14 cellular contexts compared by ENCODE assay signal in genomic region chr3:149548729-149549065, GRCh38.
A peak's percentile ranks its signal among the peaks of the same experiment; 100 is the strongest.
DNase-seq lines count a peak whose midpoint lies in the region; ATAC-seq, FAIRE-seq and TF ChIP-seq lines count a peak whose summit lies in the region.
"Had no signal": no experiment of that assay in that cellular context is flagged by ENCODE, and none has a peak within 500 bp of the region (broad histone marks: within the 10 kb centered on the region; RNA-seq: fewer than 3 reads in every experiment).

No MANE protein-coding gene starts in this region.

- no peak for TF ChIP-seq EP300 in stomach (IDR thresholded peaks at IDR 0.05)

- H3K27ac ChIP-seq in IMR-90 (ENCODE audit: insufficient read depth, low read length) (peak overlapping the region; percentile 77; the same call in 1 of the 2 replicates), colonic mucosa (peak overlapping the region; percentile 48), mesenchymal stem cell (ENCODE audit: low read length, poor library complexity, severe bottlenecking) (peak overlapping the region; percentile 84), stomach (peak overlapping the region in 4 of 5 donors; percentile 69 to 87 (median 79))

- in situ Hi-C loops in IMR-90 (cut with MboI; ENCODE audit: low sequenced_read_pairs): no loop called here

- 0 out of 2 replicates have a peak overlapping the region, but pooled peaks have one; percentile 2 for H4K91ac ChIP-seq in IMR-90 (ENCODE audit: insufficient read depth, low read depth, low read length)
- H4K91ac ChIP-seq in mesenchymal stem cell (ENCODE audit: low read length): no peak overlapping the region

- H2BK20ac ChIP-seq in IMR-90 (ENCODE audit: low read depth, low read length): peak overlapping the region; percentile 76

- POLR2A ChIA-PET in IMR-90 (lab: Charles Lee; ENCODE audit: unreplicated experiment): no interaction called here

- H3K79me1 ChIP-seq in IMR-90 (ENCODE audit: low read depth in 1 of 2, low read length in 2 of 2) (peaks cover 27 to 71% of the 10 kb centered on the region in 2 experiments), mesenchymal stem cell (replicated peaks; ENCODE audit: low read length, poor library complexity, severe bottlenecking) (peaks cover 9% of the 10 kb centered on the region)

- no peak overlapping the region for H2BK12ac ChIP-seq in mesenchymal stem cell (ENCODE audit: low read length in 2 of 2)

- H3K4ac ChIP-seq in IMR-90 (ENCODE audit: low read depth, low read length) (peak overlapping the region; percentile 47), mesenchymal stem cell (ENCODE audit: low read depth in 1 of 2, low read length in 2 of 2) (no peak overlapping the region)

- peak overlapping the region; percentile 21 for H3K9ac ChIP-seq in IMR-90 (ENCODE audit: low read depth, low read length)
- H3K9ac ChIP-seq in colonic mucosa (ENCODE audit: low read depth in 2 of 2, low read length in 2 of 2): no peak overlapping the region
- peak overlapping the region; percentile 73 for H3K9ac ChIP-seq in mesenchymal stem cell (ENCODE audit: low read length)

- H3K36me3 ChIP-seq in IMR-90 (ENCODE audit: control insufficient read depth, insufficient read depth, low read length): no peaks in the 10 kb centered on the region
- H3K36me3 ChIP-seq in colonic mucosa: no peaks in the 10 kb centered on the region
- H3K36me3 ChIP-seq in mesenchymal stem cell (ENCODE audit: control insufficient read depth in 1 of 2, insufficient read depth in 2 of 2, low read depth in 1 of 2, low read length in 2 of 2): peaks cover 2 to 51% of the 10 kb centered on the region in 2 experiments
- H3K36me3 ChIP-seq in stomach: no peaks in the 10 kb centered on the region

- ATAC-seq in IMR-90 (ENCODE audit: low read depth) (no peak), GM18520 (IDR thresholded peaks at IDR 0.05; ENCODE audit: unreplicated experiment) (no peak)
- ATAC-seq: activated T-cell treated with anti-CD3 and anti-CD28 coated beads, Interleukin-2, amount 50 U/mL, for 4 hours; effector memory CD8-positive, alpha-beta T cell; stimulated activated effector memory CD8-positive, alpha-beta T cell treated with anti-CD3 and anti-CD28 coated beads, Interleukin-12 subunit alpha, Interleukin-12 subunit beta, amount 100 ng/mL, for 72 hours had no signal

- dilution Hi-C loops in IMR-90 (cut with HindIII; ENCODE audit: low sequenced_read_pairs, unreplicated experiment): no loop called here

- no TSS peak for BruUV-seq in IMR-90 (replicated peaks; lab: Mats Ljungman, UMichigan)

- no peak overlapping the region for H2AK9ac ChIP-seq in IMR-90 (replicated peaks; ENCODE audit: low read depth, low read length, poor library complexity)

- H2BK5ac ChIP-seq in IMR-90 (ENCODE audit: low read depth, low read length, poor library complexity, severe bottlenecking) (peak overlapping the region; percentile 69), mesenchymal stem cell (ENCODE audit: low read depth, low read length, poor library complexity, severe bottlenecking) (no peak overlapping the region)

- DNase-seq in IMR-90 (no peak), colonic mucosa (no peak), mesenchymal stem cell (no peak), stomach (no peak), GM12891 (ENCODE audit: insufficient read length, low spot score) (no peak), SK-N-DZ (ENCODE audit: low spot score) (no peak), NCI-H1417 (lab: John Stamatoyannopoulos, UW) (no peak)
- DNase-seq: activated CD4-positive, alpha-beta T cell treated with anti-CD3 and anti-CD28 coated beads for 1 hour; activated T-cell treated with anti-CD3 and anti-CD28 coated beads, Interleukin-2, amount 50 U/mL, for 4 hours; effector memory CD8-positive, alpha-beta T cell; stimulated activated CD4-positive, alpha-beta T cell treated with anti-CD3 and anti-CD28 coated beads, Interleukin-4, amount 100 ng/mL, for 1 hour had no signal

- H4K8ac ChIP-seq in IMR-90 (ENCODE audit: low read depth in 2 of 2, low read length in 2 of 2) (peak overlapping the region; percentile 11 to 55; a peak in 2 of 4 replicates), mesenchymal stem cell (ENCODE audit: low read length) (no peak overlapping the region)

- peaks cover 27% of the 10 kb centered on the region for H3K9me1 ChIP-seq in IMR-90 (ENCODE audit: insufficient read depth, low read length)

- peaks cover 17% of the 10 kb centered on the region for H4K20me1 ChIP-seq in IMR-90 (ENCODE audit: insufficient read depth, low read length)

- TF ChIP-seq RAD21 in IMR-90 (IDR thresholded peaks at IDR 0.05; ENCODE audit: low read length): no peak

- H3K4me1 ChIP-seq in IMR-90 (ENCODE audit: control insufficient read depth, insufficient read depth, low read length) (peaks cover 19% of the 10 kb centered on the region), colonic mucosa (no peaks in the 10 kb centered on the region), mesenchymal stem cell (ENCODE audit: control insufficient read depth, insufficient read depth, low read depth, low read length) (peaks cover 12% of the 10 kb centered on the region), stomach (peaks cover 19 to 59% (median 44%) of the 10 kb centered on the region in 4 donors)

- H3K56ac ChIP-seq in IMR-90 (ENCODE audit: extremely low read depth, insufficient read depth, low read length): peak overlapping the region; percentile 7; the same call in 1 of the 2 replicates

- H3K4me3 ChIP-seq in IMR-90 (ENCODE audit: insufficient read depth, low read depth, low read length): no peak overlapping the region
- no peak overlapping the region for H3K4me3 ChIP-seq in colonic mucosa
- H3K4me3 ChIP-seq in mesenchymal stem cell (ENCODE audit: insufficient read depth in 1 of 2, low read depth in 1 of 2, low read length in 2 of 2): peak overlapping the region in 1 of 2 experiments; percentile 32
- H3K4me3 ChIP-seq in stomach: no peak overlapping the region

- no peaks in the 10 kb centered on the region for H3K9me3 ChIP-seq in IMR-90 (ENCODE audit: control insufficient read depth, insufficient read depth, low read length)
- H3K9me3 ChIP-seq in colonic mucosa: no peaks in the 10 kb centered on the region
- H3K9me3 ChIP-seq in mesenchymal stem cell (ENCODE audit: control insufficient read depth, low read length): no peaks in the 10 kb centered on the region
- no peaks in the 10 kb centered on the region for H3K9me3 ChIP-seq in stomach

- intact Hi-C loops in IMR-90 (cut with micrococcal nuclease): no loop called here
- intact Hi-C loops in colonic mucosa (cut with DNase I): no loop called here
- intact Hi-C loops in stomach (cut with DNase I; ENCODE audit: low total_unique reads): no loop called here

- H2AK5ac ChIP-seq in IMR-90 (ENCODE audit: low read depth, low read length): peak overlapping the region; percentile 32; the same call in 1 of the 2 replicates
- H2AK5ac ChIP-seq in mesenchymal stem cell (ENCODE audit: low read length, severe bottlenecking): peak overlapping the region; percentile 45

- H3K4me2 ChIP-seq in IMR-90 (ENCODE audit: low read depth, low read length) (peak overlapping the region; percentile 63), mesenchymal stem cell (ENCODE audit: low read length, poor library complexity, severe bottlenecking) (no peak overlapping the region)

- FAIRE-seq in GM12891 (lab: Jason Lieb, UNC): no peak
- FAIRE-seq: G401.6 had no signal

- no CpG with 5 or more reads among the region's 4 CpGs for WGBS in IMR-90 (ENCODE audit: extremely low coverage in 2 of 2, insufficient read length in 1 of 2), 2 experiments
- WGBS in mesenchymal stem cell: no CpG with 5 or more reads among the region's 4 CpGs
- 89 to 98% (median 95%) methylated on average over 4 of the region's 4 CpGs for WGBS in stomach, 5 donors

- H3K14ac ChIP-seq in IMR-90 (replicated peaks; ENCODE audit: low read depth, low read length): peak overlapping the region; percentile 77
- no peak overlapping the region for H3K14ac ChIP-seq in mesenchymal stem cell (ENCODE audit: low read length in 2 of 2)

- H3K18ac ChIP-seq in IMR-90 (ENCODE audit: low read depth, low read length) (peak overlapping the region; percentile 58; the same call in 1 of the 2 replicates), mesenchymal stem cell (ENCODE audit: low read depth in 1 of 2, low read length in 2 of 2) (no peak overlapping the region)

- TF ChIP-seq CTCF in IMR-90 (conservative IDR thresholded peaks at IDR 0.05; ENCODE audit: low read depth, low read length): no peak
- no peak for TF ChIP-seq CTCF in colonic mucosa (IDR thresholded peaks at IDR 0.05)
- no peak for TF ChIP-seq CTCF in stomach (IDR thresholded peaks at IDR 0.05)

- CTCF ChIA-PET in IMR-90 (lab: Yijun Ruan, JAX): interaction anchor here (0.9 to 1.1 kb wide), 2 partner anchors 8 to 43 kb away, joined by 3 read pairs; no protein-coding TSS in a partner anchor

- H3K23ac ChIP-seq in IMR-90 (ENCODE audit: low read depth, low read length) (peak overlapping the region; percentile 40), mesenchymal stem cell (ENCODE audit: low read length in 2 of 2) (no peak overlapping the region)

- peak overlapping the region; percentile 86; the same call in 2 of the 3 replicates for H2BK15ac ChIP-seq in IMR-90 (ENCODE audit: low read depth, low read length)
- no peak overlapping the region for H2BK15ac ChIP-seq in mesenchymal stem cell (ENCODE audit: low read depth, poor library complexity, severe bottlenecking)

- H2BK120ac ChIP-seq in IMR-90 (ENCODE audit: low read depth, low read length) (peak overlapping the region; percentile 63), mesenchymal stem cell (ENCODE audit: low read depth, low read length) (no peak overlapping the region)

- TF ChIP-seq POLR2A in IMR-90 (IDR thresholded peaks at IDR 0.05; ENCODE audit: low read depth, low read length) (no peak), stomach (IDR thresholded peaks at IDR 0.05) (no peak), GM12891 (IDR thresholded peaks at IDR 0.05; ENCODE audit: low read depth, low read length) (no peak)

- H4K5ac ChIP-seq in IMR-90 (ENCODE audit: low read depth, low read length): peak overlapping the region; percentile 33; the same call in 1 of the 2 replicates

- no peak overlapping the region for H2AFZ ChIP-seq in IMR-90 (replicated peaks; ENCODE audit: low read length, poor library complexity)
- no peak overlapping the region for H2AFZ ChIP-seq in mesenchymal stem cell (ENCODE audit: low read depth, low read length)

- no peaks in the 10 kb centered on the region for H3K27me3 ChIP-seq in IMR-90 (ENCODE audit: control insufficient read depth, insufficient read depth, low read length)
- no peaks in the 10 kb centered on the region for H3K27me3 ChIP-seq in colonic mucosa
- no peaks in the 10 kb centered on the region for H3K27me3 ChIP-seq in mesenchymal stem cell (ENCODE audit: control insufficient read depth in 1 of 2, insufficient read depth in 1 of 2, low read length in 2 of 2)
- no peaks in the 10 kb centered on the region for H3K27me3 ChIP-seq in stomach

TF ChIP-seq in IMR-90, 13 proteins besides CTCF, POLR2A, EP300 and RAD21 (continues in another document):
- TF ChIP-seq NFE2L2 (IDR thresholded peaks at IDR 0.05; ENCODE audit: low read depth, low read length) (no peak), MAFK (IDR thresholded peaks at IDR 0.05; ENCODE audit: low read depth, low read length) (no peak), CHD1 (IDR thresholded peaks at IDR 0.05; ENCODE audit: low read depth, low read length) (no peak)

TF ChIP-seq in GM12891, 5 proteins besides CTCF, POLR2A, EP300 and RAD21:
- TF ChIP-seq POU2F2 (IDR thresholded peaks at IDR 0.05; ENCODE audit: low read depth, low read length): no peak
- no peak for TF ChIP-seq PAX5 (IDR thresholded peaks at IDR 0.05; ENCODE audit: insufficient read depth, low read length, severe bottlenecking)

Comparison
In these comparisons a context has a peak if more than half of its experiments do, and no peak if none do; other contexts are left out.
1. H3K9ac ChIP-seq: peak in IMR-90 (single experiment) and mesenchymal stem cell (single experiment); none in colonic mucosa (0 of 2).
2. Peak in every context shown above with its lines, with median percentiles within 50 percentile points of each other: H3K27ac ChIP-seq.